ENCODE assay signal across 8 cellular contexts in genomic region chr1:12067900-12068821, GRCh38. TPM values are rescaled to one million over a fixed set of nuclear protein-coding genes. Genes with fewer than 3 reads are reported as not detected.
A peak's percentile ranks its signal among the peaks of the same experiment; 100 is the strongest.
DNase-seq lines count a peak whose midpoint lies in the region; ATAC-seq, FAIRE-seq and TF ChIP-seq lines count a peak whose summit lies in the region.

No MANE protein-coding gene starts in this region.

- peak; percentile 81 to 86 for ATAC-seq in natural killer cell treated with Interleukin-12 subunit alpha and Interleukin-12 subunit beta and Interleukin-15 and Interleukin-18, amount 100 ng/mL, for 72 hours
- ATAC-seq in natural killer cell: no peak
- ATAC-seq in stimulated activated naive B cell treated with anti-CD40 and anti-IgM and Interleukin-4, amounts not matched to agents 10 μg/mL and 1 μg/mL and 100 μg/mL, for 72 hours (replicated peaks): peak; percentile 64 to 68

- H3K4me3 ChIP-seq in SJCRH30 (peak overlapping the region; percentile 10; the same call in 1 of the 2 replicates), fibroblast of villous mesenchyme (ENCODE audit: low read depth, low read length) (peak overlapping the region; percentile 1), small intestine (ENCODE audit: low read depth in 1 of 2, low read length in 2 of 2) (no peak overlapping the region)

- no peaks in the 10 kb centered on the region for H3K9me3 ChIP-seq in SJCRH30 (replicated peaks)
- no peaks in the 10 kb centered on the region for H3K9me3 ChIP-seq in small intestine (ENCODE audit: control insufficient read depth, low read depth)

- peaks cover 48 to 57% of the 10 kb centered on the region in 2 donors for H3K4me1 Mint-ChIP-seq in natural killer cell treated with Interleukin-12 subunit alpha and Interleukin-12 subunit beta and Interleukin-15 and Interleukin-18, amount 100 ng/mL, for 72 hours (ENCODE audit: low read depth in 2 of 2)
- peaks cover 25 to 32% of the 10 kb centered on the region in 2 donors for H3K4me1 Mint-ChIP-seq in natural killer cell
- peaks cover 41 to 52% of the 10 kb centered on the region in 2 donors for H3K4me1 Mint-ChIP-seq in stimulated activated naive B cell treated with anti-CD40 and anti-IgM and Interleukin-4, amounts not matched to agents 10 μg/mL and 1 μg/mL and 100 μg/mL, for 72 hours

- H3K27ac Mint-ChIP-seq in natural killer cell treated with Interleukin-12 subunit alpha and Interleukin-12 subunit beta and Interleukin-15 and Interleukin-18, amount 100 ng/mL, for 72 hours: peak overlapping the region; percentile 88 to 95
- H3K27ac Mint-ChIP-seq in natural killer cell: no peak overlapping the region
- H3K27ac Mint-ChIP-seq in stimulated activated naive B cell treated with anti-CD40 and anti-IgM and Interleukin-4, amounts not matched to agents 10 μg/mL and 1 μg/mL and 100 μg/mL, for 72 hours: peak overlapping the region; percentile 87

- FAIRE-seq in small intestine (lab: Jason Lieb, UNC): no peak

- no peaks in the 10 kb centered on the region for H3K9me3 Mint-ChIP-seq in natural killer cell treated with Interleukin-12 subunit alpha and Interleukin-12 subunit beta and Interleukin-15 and Interleukin-18, amount 100 ng/mL, for 72 hours
- no peaks in the 10 kb centered on the region for H3K9me3 Mint-ChIP-seq in natural killer cell
- no peaks in the 10 kb centered on the region for H3K9me3 Mint-ChIP-seq in stimulated activated naive B cell treated with anti-CD40 and anti-IgM and Interleukin-4, amounts not matched to agents 10 μg/mL and 1 μg/mL and 100 μg/mL, for 72 hours

- H3K4me1 ChIP-seq in SJCRH30 (no peaks in the 10 kb centered on the region), small intestine (ENCODE audit: control insufficient read depth in 2 of 2, insufficient read depth in 1 of 2, low read depth in 1 of 2, low read length in 1 of 2) (peaks cover 0 to 2% of the 10 kb centered on the region in 2 donors)

- TF ChIP-seq CTCF in natural killer cell (IDR thresholded peaks at IDR 0.05) (no peak), fibroblast of villous mesenchyme (IDR thresholded peaks at IDR 0.05; ENCODE audit: insufficient read depth, low read depth, low read length) (no peak)

- H3K4me3 Mint-ChIP-seq in natural killer cell treated with Interleukin-12 subunit alpha and Interleukin-12 subunit beta and Interleukin-15 and Interleukin-18, amount 100 ng/mL, for 72 hours: peak overlapping the region; percentile 88
- H3K4me3 Mint-ChIP-seq in natural killer cell: no peak overlapping the region
- peak overlapping the region; percentile 32 to 39 for H3K4me3 Mint-ChIP-seq in stimulated activated naive B cell treated with anti-CD40 and anti-IgM and Interleukin-4, amounts not matched to agents 10 μg/mL and 1 μg/mL and 100 μg/mL, for 72 hours

- peaks cover 10% of the 10 kb centered on the region for H3K27me3 ChIP-seq in SJCRH30
- peaks cover 2 to 25% of the 10 kb centered on the region in 2 donors for H3K27me3 ChIP-seq in small intestine (ENCODE audit: control insufficient read depth in 2 of 2, insufficient read depth in 2 of 2, low read length in 2 of 2)

- WGBS in small intestine, 3 donors: 21 to 34% (median 26%) methylated on average over 14 of the region's 14 CpGs

- peaks cover 28 to 29% of the 10 kb centered on the region in 2 donors for H3K27me3 Mint-ChIP-seq in natural killer cell treated with Interleukin-12 subunit alpha and Interleukin-12 subunit beta and Interleukin-15 and Interleukin-18, amount 100 ng/mL, for 72 hours
- peaks cover 40 to 47% of the 10 kb centered on the region in 2 donors for H3K27me3 Mint-ChIP-seq in natural killer cell (ENCODE audit: low read depth in 2 of 2)
- peaks cover 47 to 61% of the 10 kb centered on the region in 2 donors for H3K27me3 Mint-ChIP-seq in stimulated activated naive B cell treated with anti-CD40 and anti-IgM and Interleukin-4, amounts not matched to agents 10 μg/mL and 1 μg/mL and 100 μg/mL, for 72 hours

- H3K36me3 Mint-ChIP-seq in natural killer cell treated with Interleukin-12 subunit alpha and Interleukin-12 subunit beta and Interleukin-15 and Interleukin-18, amount 100 ng/mL, for 72 hours: peaks cover 11% of the 10 kb centered on the region
- H3K36me3 Mint-ChIP-seq in natural killer cell: no peaks in the 10 kb centered on the region
- peaks cover 2 to 11% of the 10 kb centered on the region in 2 donors for H3K36me3 Mint-ChIP-seq in stimulated activated naive B cell treated with anti-CD40 and anti-IgM and Interleukin-4, amounts not matched to agents 10 μg/mL and 1 μg/mL and 100 μg/mL, for 72 hours

- H3K27ac ChIP-seq in SJCRH30: no peak overlapping the region
- H3K27ac ChIP-seq in small intestine (ENCODE audit: low read depth in 1 of 2, low read length in 1 of 2): no peak overlapping the region

- DNase-seq in natural killer cell treated with Interleukin-12 subunit alpha and Interleukin-12 subunit beta and Interleukin-15 and Interleukin-18, amount 100 ng/mL, for 72 hours (ENCODE audit: low spot score): no peak
- no peak for DNase-seq in natural killer cell
- peak; percentile 51 to 61 for DNase-seq in SJCRH30
- peak; percentile 81 for DNase-seq in fibroblast of villous mesenchyme (ENCODE audit: low read depth)
- no peak for DNase-seq in stimulated activated naive B cell treated with anti-CD40 and anti-IgM and Interleukin-4, amounts not matched to agents 10 μg/mL and 1 μg/mL and 100 μg/mL, for 72 hours
- DNase-seq in CD1c-positive myeloid dendritic cell (ENCODE audit: extremely low spot score): no peak
- DNase-seq in NK-92 treated with Interleukin-12 subunit alpha and Interleukin-12 subunit beta, amount 100 ng/mL, for 24 hours (lab: John Stamatoyannopoulos, UW): no peak
- no peak for DNase-seq in small intestine

- H3K36me3 ChIP-seq in SJCRH30: no peaks in the 10 kb centered on the region
- no peaks in the 10 kb centered on the region for H3K36me3 ChIP-seq in small intestine (ENCODE audit: control insufficient read depth in 2 of 2, insufficient read depth in 2 of 2, low read length in 2 of 2)

- intact Hi-C loops in natural killer cell (cut with micrococcal nuclease): no loop called here

RNA-seq across cellular contexts. Expression of gene TNFRSF8, which starts 5.1 kb away (rescaled TPM):
- total RNA-seq in natural killer cell treated with Interleukin-12 subunit alpha and Interleukin-12 subunit beta and Interleukin-15 and Interleukin-18, amount 100 ng/mL, for 72 hours: 10 to 100 TPM; 16.3 to 77.3 TPM
- total RNA-seq in natural killer cell: 1 to 10 TPM in 1 of 3 donors, under 1 TPM in 2; 0.34 to 1.7 (median 0.50) TPM
- 0.32 and 0.43 TPM in 2 replicates for total RNA-seq in SJCRH30 (2014; rRNA removed; shearing (Covaris generic))
- under 0.01 and 0.86 TPM in 2 replicates for total RNA-seq in fibroblast of villous mesenchyme
- 1 to 10 TPM in 1 of 3 donors, under 1 TPM in 1, not detected in 1; 0.54 to 2.1 TPM for polyA plus RNA-seq in small intestine

RNA-seq across cellular contexts. Expression of gene MIIP, which starts 48.9 kb away (rescaled TPM):
- 100 to 1,000 TPM in 1 of 2 donors, 10 to 100 TPM in 1; 52.5 to 118 TPM for total RNA-seq in natural killer cell treated with Interleukin-12 subunit alpha and Interleukin-12 subunit beta and Interleukin-15 and Interleukin-18, amount 100 ng/mL, for 72 hours
- total RNA-seq in natural killer cell (10 to 100 TPM; 27.2 to 28.5 (median 27.9) TPM), fibroblast of villous mesenchyme (32.0 and 34.8 TPM in 2 replicates)
- 30.3 and 33.2 TPM in 2 replicates for total RNA-seq in SJCRH30 (2014; rRNA removed; shearing (Covaris generic))
- 10 to 100 TPM; 25.4 to 65.7 (median 52.8) TPM for polyA plus RNA-seq in small intestine

Comparison
In these comparisons a context has a peak if more than half of its experiments do, and no peak if none do; other contexts are left out.
1. ATAC-seq: peak in natural killer cell treated with Interleukin-12 subunit alpha and Interleukin-12 subunit beta and Interleukin-15 and Interleukin-18, amount 100 ng/mL, for 72 hours (2 of 2) and stimulated activated naive B cell treated with anti-CD40 and anti-IgM and Interleukin-4, amounts not matched to agents 10 μg/mL and 1 μg/mL and 100 μg/mL, for 72 hours (2 of 2); none in natural killer cell (0 of 3).
2. H3K27ac Mint-ChIP-seq: peak in natural killer cell treated with Interleukin-12 subunit alpha and Interleukin-12 subunit beta and Interleukin-15 and Interleukin-18, amount 100 ng/mL, for 72 hours (2 of 2) and stimulated activated naive B cell treated with anti-CD40 and anti-IgM and Interleukin-4, amounts not matched to agents 10 μg/mL and 1 μg/mL and 100 μg/mL, for 72 hours (single experiment); none in natural killer cell (0 of 2).
3. DNase-seq: peak in SJCRH30 (2 of 2) and fibroblast of villous mesenchyme (single experiment); none in natural killer cell treated with Interleukin-12 subunit alpha and Interleukin-12 subunit beta and Interleukin-15 and Interleukin-18, amount 100 ng/mL, for 72 hours (single experiment), natural killer cell (single experiment), stimulated activated naive B cell treated with anti-CD40 and anti-IgM and Interleukin-4, amounts not matched to agents 10 μg/mL and 1 μg/mL and 100 μg/mL, for 72 hours (single experiment), CD1c-positive myeloid dendritic cell (single experiment), NK-92 treated with Interleukin-12 subunit alpha and Interleukin-12 subunit beta, amount 100 ng/mL, for 24 hours (single experiment) and small intestine (single experiment).
4. H3K4me3 ChIP-seq: peak in SJCRH30 (single experiment) and fibroblast of villous mesenchyme (single experiment); none in small intestine (0 of 2).